ENCODE assay signal across 21 cellular contexts in the genomic region with DNA sequence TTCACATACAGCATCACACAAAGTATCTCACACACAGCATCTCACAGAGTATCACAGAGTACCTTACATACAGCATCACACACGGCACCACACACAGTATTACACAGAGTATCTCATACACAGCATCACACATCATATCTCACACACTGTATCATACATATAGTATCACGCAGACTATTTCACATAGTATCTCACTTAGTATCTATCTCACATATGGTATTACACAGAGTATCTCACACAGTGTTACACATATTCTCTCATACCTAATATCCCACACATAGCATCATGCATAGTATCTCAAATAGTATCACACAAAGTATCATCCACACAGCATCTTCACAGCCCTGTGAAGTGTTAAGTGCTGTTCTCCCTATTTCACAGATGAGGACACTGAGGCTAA.
"Had no signal": no experiment of that assay in that cellular context is flagged by ENCODE, and none has a peak within 500 bp of the region (broad histone marks: within the 10 kb centered on the region; RNA-seq: fewer than 3 reads in every experiment).

No MANE protein-coding gene starts in this region.

- H3K9me3 Mint-ChIP-seq: dendritic cell treated with granulocyte-macrophage colony-stimulating factor and Interleukin-4, amounts not matched to agents 40 ng/mL and 50 ng/mL, for 4 days; endodermal cell; memory B cell had no signal

- H3K4me3 ChIP-seq: hepatocyte, left ventricle myocardium inferior, lower lobe of right lung, sigmoid colon, skin epidermis, testis, tibial nerve had no signal

- H3K9me3 ChIP-seq: lower lobe of right lung, sigmoid colon, testis had no signal

- H3K4me1 ChIP-seq: lower lobe of right lung, sigmoid colon had no signal

- DNase-seq: cerebellar nuclear complex; endodermal cell; erythroblast; foreskin melanocyte; head of caudate nucleus; kidney; left cardiac atrium; left ventricle myocardium inferior; lower lobe of right lung; midbrain; posterior cingulate gyrus; sigmoid colon; stimulated activated CD4-positive, alpha-beta T cell treated with anti-CD3 and anti-CD28 coated beads, Interleukin-2, amount 100 ng/mL, for 24 hours; stimulated activated CD4-positive, alpha-beta T cell treated with anti-CD3 and anti-CD28 coated beads, Interleukin-4, amount 100 ng/mL, for 4 hours; stimulated activated naive CD4-positive, alpha-beta T cell treated with Interleukin-2 at 50 U/mL for 16 hours; testis had no signal

- H3K27ac ChIP-seq: hepatocyte, left ventricle myocardium inferior, lower lobe of right lung, sigmoid colon, skin epidermis, testis, tibial nerve had no signal

- H3K79me2 ChIP-seq: hepatocyte had no signal

- H3K27me3 ChIP-seq: hepatocyte, sigmoid colon, testis, tibial nerve had no signal

- H3K4me3 Mint-ChIP-seq: dendritic cell treated with granulocyte-macrophage colony-stimulating factor and Interleukin-4, amounts not matched to agents 40 ng/mL and 50 ng/mL, for 4 days; endodermal cell; memory B cell had no signal

- ATAC-seq: lower lobe of right lung had no signal

- H3K27me3 Mint-ChIP-seq: dendritic cell treated with granulocyte-macrophage colony-stimulating factor and Interleukin-4, amounts not matched to agents 40 ng/mL and 50 ng/mL, for 4 days had no signal

- H3K4me2 ChIP-seq: hepatocyte had no signal

- H3K4me1 Mint-ChIP-seq: memory B cell had no signal

- H3K27ac Mint-ChIP-seq: dendritic cell treated with granulocyte-macrophage colony-stimulating factor and Interleukin-4, amounts not matched to agents 40 ng/mL and 50 ng/mL, for 4 days; endodermal cell; memory B cell had no signal

- H3K36me3 ChIP-seq: left ventricle myocardium inferior, lower lobe of right lung, sigmoid colon, tibial nerve had no signal
